In the genomic region with DNA sequence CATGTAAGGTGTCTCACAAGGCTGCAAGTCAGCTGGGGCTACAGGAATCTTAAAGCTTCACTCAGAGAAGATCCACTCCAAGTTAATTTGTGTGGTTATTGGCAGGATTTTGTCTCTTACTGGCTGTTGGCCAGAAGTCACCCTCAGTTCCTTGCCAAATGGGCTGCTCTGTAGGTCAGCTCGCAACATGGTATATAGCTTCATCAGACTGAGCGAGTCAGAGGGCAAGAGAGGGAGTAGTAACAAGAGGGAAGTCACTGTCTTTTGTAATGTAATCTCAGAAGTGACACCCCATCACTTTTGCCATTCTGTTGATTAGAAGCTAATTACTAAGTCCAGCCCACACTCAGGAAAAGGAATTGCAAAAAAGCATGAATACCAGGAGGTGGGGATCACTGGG, we compare ENCODE assay signal across 1 cellular context.
TF ChIP-seq lines count a peak whose summit lies in the region.

No MANE protein-coding gene starts in this region.

TF ChIP-seq in WTC11, 78 proteins besides CTCF, POLR2A, EP300 and RAD21 (continued from another document):
- TF ChIP-seq, protein P1, sequence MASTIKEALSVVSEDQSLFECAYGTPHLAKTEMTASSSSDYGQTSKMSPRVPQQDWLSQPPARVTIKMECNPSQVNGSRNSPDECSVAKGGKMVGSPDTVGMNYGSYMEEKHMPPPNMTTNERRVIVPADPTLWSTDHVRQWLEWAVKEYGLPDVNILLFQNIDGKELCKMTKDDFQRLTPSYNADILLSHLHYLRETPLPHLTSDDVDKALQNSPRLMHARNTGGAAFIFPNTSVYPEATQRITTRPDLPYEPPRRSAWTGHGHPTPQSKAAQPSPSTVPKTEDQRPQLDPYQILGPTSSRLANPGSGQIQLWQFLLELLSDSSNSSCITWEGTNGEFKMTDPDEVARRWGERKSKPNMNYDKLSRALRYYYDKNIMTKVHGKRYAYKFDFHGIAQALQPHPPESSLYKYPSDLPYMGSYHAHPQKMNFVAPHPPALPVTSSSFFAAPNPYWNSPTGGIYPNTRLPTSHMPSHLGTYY (CRISPR knock-in tag; IDR thresholded peaks at IDR 0.05) = no peak
- TF ChIP-seq, protein P2, sequence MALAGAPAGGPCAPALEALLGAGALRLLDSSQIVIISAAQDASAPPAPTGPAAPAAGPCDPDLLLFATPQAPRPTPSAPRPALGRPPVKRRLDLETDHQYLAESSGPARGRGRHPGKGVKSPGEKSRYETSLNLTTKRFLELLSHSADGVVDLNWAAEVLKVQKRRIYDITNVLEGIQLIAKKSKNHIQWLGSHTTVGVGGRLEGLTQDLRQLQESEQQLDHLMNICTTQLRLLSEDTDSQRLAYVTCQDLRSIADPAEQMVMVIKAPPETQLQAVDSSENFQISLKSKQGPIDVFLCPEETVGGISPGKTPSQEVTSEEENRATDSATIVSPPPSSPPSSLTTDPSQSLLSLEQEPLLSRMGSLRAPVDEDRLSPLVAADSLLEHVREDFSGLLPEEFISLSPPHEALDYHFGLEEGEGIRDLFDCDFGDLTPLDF (CRISPR knock-in tag; IDR thresholded peaks at IDR 0.05) = no peak
- TF ChIP-seq, protein P3, sequence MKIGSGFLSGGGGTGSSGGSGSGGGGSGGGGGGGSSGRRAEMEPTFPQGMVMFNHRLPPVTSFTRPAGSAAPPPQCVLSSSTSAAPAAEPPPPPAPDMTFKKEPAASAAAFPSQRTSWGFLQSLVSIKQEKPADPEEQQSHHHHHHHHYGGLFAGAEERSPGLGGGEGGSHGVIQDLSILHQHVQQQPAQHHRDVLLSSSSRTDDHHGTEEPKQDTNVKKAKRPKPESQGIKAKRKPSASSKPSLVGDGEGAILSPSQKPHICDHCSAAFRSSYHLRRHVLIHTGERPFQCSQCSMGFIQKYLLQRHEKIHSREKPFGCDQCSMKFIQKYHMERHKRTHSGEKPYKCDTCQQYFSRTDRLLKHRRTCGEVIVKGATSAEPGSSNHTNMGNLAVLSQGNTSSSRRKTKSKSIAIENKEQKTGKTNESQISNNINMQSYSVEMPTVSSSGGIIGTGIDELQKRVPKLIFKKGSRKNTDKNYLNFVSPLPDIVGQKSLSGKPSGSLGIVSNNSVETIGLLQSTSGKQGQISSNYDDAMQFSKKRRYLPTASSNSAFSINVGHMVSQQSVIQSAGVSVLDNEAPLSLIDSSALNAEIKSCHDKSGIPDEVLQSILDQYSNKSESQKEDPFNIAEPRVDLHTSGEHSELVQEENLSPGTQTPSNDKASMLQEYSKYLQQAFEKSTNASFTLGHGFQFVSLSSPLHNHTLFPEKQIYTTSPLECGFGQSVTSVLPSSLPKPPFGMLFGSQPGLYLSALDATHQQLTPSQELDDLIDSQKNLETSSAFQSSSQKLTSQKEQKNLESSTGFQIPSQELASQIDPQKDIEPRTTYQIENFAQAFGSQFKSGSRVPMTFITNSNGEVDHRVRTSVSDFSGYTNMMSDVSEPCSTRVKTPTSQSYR (CRISPR knock-in tag; IDR thresholded peaks at IDR 0.05) = no peak
- TF ChIP-seq ZBTB21 (CRISPR knock-in tag; IDR thresholded peaks at IDR 0.05; ENCODE audit: borderline replicate concordance) = no peak
- TF ChIP-seq ZNF416 (CRISPR knock-in tag; IDR thresholded peaks at IDR 0.05) = no peak
- TF ChIP-seq, protein P4, sequence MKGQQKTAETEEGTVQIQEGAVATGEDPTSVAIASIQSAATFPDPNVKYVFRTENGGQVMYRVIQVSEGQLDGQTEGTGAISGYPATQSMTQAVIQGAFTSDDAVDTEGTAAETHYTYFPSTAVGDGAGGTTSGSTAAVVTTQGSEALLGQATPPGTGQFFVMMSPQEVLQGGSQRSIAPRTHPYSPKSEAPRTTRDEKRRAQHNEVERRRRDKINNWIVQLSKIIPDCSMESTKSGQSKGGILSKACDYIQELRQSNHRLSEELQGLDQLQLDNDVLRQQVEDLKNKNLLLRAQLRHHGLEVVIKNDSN (CRISPR knock-in tag; IDR thresholded peaks at IDR 0.05) = no peak
- no peak for TF ChIP-seq NFYB (CRISPR knock-in tag; conservative IDR thresholded peaks at IDR 0.05; ENCODE audit: low read depth)
- TF ChIP-seq ZNF219 (CRISPR knock-in tag; IDR thresholded peaks at IDR 0.05; ENCODE audit: borderline replicate concordance) = no peak
TF ChIP-seq in WTC11: peak in this region for 0.
